26 cellular contexts compared by ENCODE assay signal in genomic region chr5:54803381-54804025, GRCh38.
DNase-seq lines count a peak whose midpoint lies in the region; ATAC-seq and TF ChIP-seq lines count a peak whose summit lies in the region.
"Had no signal": no experiment of that assay in that cellular context is flagged by ENCODE, and none has a peak within 500 bp of the region (broad histone marks: within the 10 kb centered on the region; RNA-seq: fewer than 3 reads in every experiment).

No MANE protein-coding gene starts in this region.

- H3K9me3 ChIP-seq in left lung (no peaks in the 10 kb centered on the region), aorta (ENCODE audit: control insufficient read depth, low read length) (no peaks in the 10 kb centered on the region)
- H3K9me3 ChIP-seq: heart left ventricle, sigmoid colon, SK-N-SH, suprapubic skin, upper lobe of right lung had no signal

- peak; percentile 10 for DNase-seq in NCI-H82 (lab: John Stamatoyannopoulos, UW)
- DNase-seq in NCI-H82 treated with DMSO at 0.1 percent for 48 hours (lab: John Stamatoyannopoulos, UW; ENCODE audit: unreplicated experiment), result no peak
- peak; percentile 36 for DNase-seq in astrocyte of the hippocampus (ENCODE audit: low read depth, low spot score)
- no peak for DNase-seq in left lung
- no peak for DNase-seq in aorta
- no peak for DNase-seq in EL
- DNase-seq in OCI-M2 (lab: John Stamatoyannopoulos, UW; ENCODE audit: unreplicated experiment), result no peak
- DNase-seq: 8988T; activated CD8-positive, alpha-beta memory T cell treated with anti-CD3 and anti-CD28 coated beads for 24 hours; activated effector memory CD4-positive, alpha-beta T cell treated with anti-CD3 and anti-CD28 coated beads, Interleukin-2, amount 50 U/mL, for 16 hours; activated naive CD8-positive, alpha-beta T cell treated with anti-CD3 and anti-CD28 coated beads, Interleukin-2, amount 10 ng/mL, durations not matched to agents 7 days and 5 days; CD8-positive, alpha-beta T cell; foreskin keratinocyte; H7; heart left ventricle; mammary epithelial cell; NCI-H1417; NCI-H2029 treated with DMSO at 0.1 percent for 48 hours; sigmoid colon; SK-N-SH; stimulated activated CD4-positive, alpha-beta T cell treated with anti-CD3 and anti-CD28 coated beads, Interleukin-15, amount 100 ng/mL, for 24 hours; stimulated activated naive CD4-positive, alpha-beta T cell; T-helper 2 cell; upper lobe of right lung had no signal

- intact Hi-C loops in left lung (cut with DNase I), result no loop called here
- intact Hi-C loops in aorta (cut with DNase I), result no loop called here

- WGBS in aorta, 2 donors, result 43 to 45% methylated on average over 4 of the region's 4 CpGs

- ATAC-seq in left lung, result peak; percentile 22
- peak; percentile 60 for ATAC-seq in aorta (ENCODE audit: low FRiP score)
- ATAC-seq in GM18498 (IDR thresholded peaks at IDR 0.05; ENCODE audit: unreplicated experiment), result no peak
- ATAC-seq: CD8-positive, alpha-beta T cell; foreskin keratinocyte; upper lobe of right lung had no signal

- H3K27ac ChIP-seq in left lung, result no peak overlapping the region
- H3K27ac ChIP-seq in aorta (ENCODE audit: low read depth in 1 of 2, low read length in 2 of 2), result peak overlapping the region in 1 of 2 donors; percentile 48
- H3K27ac ChIP-seq: foreskin keratinocyte, suprapubic skin, upper lobe of right lung had no signal

- H3K4me1 ChIP-seq in left lung (peaks cover 0 to 7% of the 10 kb centered on the region in 2 donors), aorta (ENCODE audit: control insufficient read depth in 1 of 2, insufficient read depth in 2 of 2, low read length in 2 of 2) (peaks cover 0 to 2% of the 10 kb centered on the region in 2 donors)
- H3K4me1 ChIP-seq: upper lobe of right lung had no signal

- no peak for TF ChIP-seq CTCF in left lung (IDR thresholded peaks at IDR 0.05)

- no peak overlapping the region for H3K4me3 ChIP-seq in left lung
- H3K4me3 ChIP-seq in aorta (ENCODE audit: low read length in 2 of 2), result no peak overlapping the region
- H3K4me3 ChIP-seq: heart left ventricle, sigmoid colon, suprapubic skin, upper lobe of right lung had no signal

- H3K27me3 ChIP-seq in left lung, result no peaks in the 10 kb centered on the region
- no peaks in the 10 kb centered on the region for H3K27me3 ChIP-seq in aorta (ENCODE audit: control insufficient read depth in 1 of 2, insufficient read depth in 2 of 2, low read length in 1 of 2)
- H3K27me3 ChIP-seq: foreskin keratinocyte, heart left ventricle, sigmoid colon, suprapubic skin, upper lobe of right lung had no signal

- H3K36me3 ChIP-seq in left lung (no peaks in the 10 kb centered on the region), aorta (ENCODE audit: control insufficient read depth in 1 of 2, insufficient read depth in 2 of 2, low read length in 1 of 2) (no peaks in the 10 kb centered on the region)
- H3K36me3 ChIP-seq: heart left ventricle, sigmoid colon, suprapubic skin, upper lobe of right lung had no signal

Comparison
In these comparisons a context has a peak if more than half of its experiments do, and no peak if none do; other contexts are left out.
1. DNase-seq: peak in NCI-H82 (single experiment) and astrocyte of the hippocampus (single experiment); none in NCI-H82 treated with DMSO at 0.1 percent for 48 hours (single experiment), left lung (0 of 2), aorta (0 of 2), EL (single experiment) and OCI-M2 (single experiment).